Comparison of ENCODE assay signal across 6 cellular contexts in genomic region chr1:58582143-58582542, GRCh38. TPM values are rescaled to one million over a fixed set of nuclear protein-coding genes. Genes with fewer than 3 reads are reported as not detected.
"Had no signal": no experiment of that assay in that cellular context is flagged by ENCODE, and none has a peak within 500 bp of the region (broad histone marks: within the 10 kb centered on the region; RNA-seq: fewer than 3 reads in every experiment).

No MANE protein-coding gene starts in this region.

RNA-seq across cellular contexts. Expression of gene TACSTD2, which starts 5.1 kb away (rescaled TPM):
- total RNA-seq: OCI-LY7, Right ventricle myocardium superior, RPMI7951, SJCRH30, SJSA1, SK-MEL-5 had no signal
